Comparison of ENCODE assay signal across 25 cellular contexts in the genomic region with DNA sequence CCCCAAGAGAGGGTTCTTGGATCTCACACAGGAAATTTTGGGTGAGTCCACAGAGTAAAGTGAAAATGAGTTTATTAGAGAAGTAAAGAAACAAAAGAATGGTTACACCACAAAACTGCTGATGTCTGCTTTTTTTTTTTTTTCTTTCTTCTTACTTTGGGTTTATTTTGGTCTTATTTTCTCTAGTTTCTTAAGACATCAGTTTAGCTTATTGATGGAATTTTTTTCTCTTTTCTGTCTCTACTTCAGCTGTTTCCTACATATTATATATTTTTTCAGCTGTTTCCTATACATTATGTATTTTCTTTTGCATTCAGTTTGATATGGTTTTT.
DNase-seq lines count a peak whose midpoint lies in the region; ATAC-seq, FAIRE-seq and TF ChIP-seq lines count a peak whose summit lies in the region.
"Had no signal": no experiment of that assay in that cellular context is flagged by ENCODE, and none has a peak within 500 bp of the region (broad histone marks: within the 10 kb centered on the region; RNA-seq: fewer than 3 reads in every experiment).

No MANE protein-coding gene starts in this region.

- H3K4me1 ChIP-seq in SK-N-SH (ENCODE audit: control insufficient read depth in 1 of 2, insufficient read depth in 2 of 2, low read depth in 1 of 2, low read length in 1 of 2) (peaks cover 2 to 23% of the 10 kb centered on the region in 2 experiments), SJSA1 (replicated peaks) (peaks cover 22% of the 10 kb centered on the region), foreskin keratinocyte (peaks cover 26% of the 10 kb centered on the region)
- H3K4me1 ChIP-seq: upper lobe of right lung had no signal

- TF ChIP-seq RAD21 in SK-N-SH (IDR thresholded peaks at IDR 0.05; ENCODE audit: low read length), result no peak

- no peak for FAIRE-seq in urothelium cell line (lab: Jason Lieb, UNC)
- FAIRE-seq: H1 had no signal

- ATAC-seq in SK-N-SH treated with all-trans-retinoic acid at 6 μM for 48 hours (no peak; the same call in 2 of the 3 replicates), foreskin keratinocyte (peak; percentile 19), HG03378 (IDR thresholded peaks at IDR 0.05; ENCODE audit: unreplicated experiment) (no peak)
- ATAC-seq: upper lobe of right lung had no signal

- H3K27me3 Mint-ChIP-seq in type B pancreatic cell, result no peaks in the 10 kb centered on the region
- H3K27me3 Mint-ChIP-seq: activated naive CD8-positive, alpha-beta T cell treated with anti-CD3 and anti-CD28 coated beads, Interleukin-2, amount 10 ng/mL, durations not matched to agents 7 days and 5 days; CD4-positive, alpha-beta memory T cell had no signal

- H3K4me1 Mint-ChIP-seq in type B pancreatic cell (ENCODE audit: unreplicated experiment), result peaks cover 16% of the 10 kb centered on the region

- H3K36me3 Mint-ChIP-seq in type B pancreatic cell, result peaks cover 41% of the 10 kb centered on the region

- POLR2A ChIA-PET in SK-N-SH (lab: Yijun Ruan, JAX), result no interaction called here

- no peaks in the 10 kb centered on the region for H4K20me1 ChIP-seq in SK-N-SH (ENCODE audit: insufficient read depth)

- H3K9ac ChIP-seq in SK-N-SH, result peak overlapping the region; percentile 36; the same call in 1 of the 2 replicates
- H3K9ac ChIP-seq: parathyroid adenoma had no signal

- peak overlapping the region; percentile 52 for H3K4me3 Mint-ChIP-seq in type B pancreatic cell
- H3K4me3 Mint-ChIP-seq: activated naive CD8-positive, alpha-beta T cell treated with anti-CD3 and anti-CD28 coated beads, Interleukin-2, amount 10 ng/mL, durations not matched to agents 7 days and 5 days; CD4-positive, alpha-beta memory T cell; nephron progenitor cell had no signal

- H3K79me2 ChIP-seq in SK-N-SH (ENCODE audit: insufficient read depth), result peaks cover 27% of the 10 kb centered on the region; the same call in 1 of the 2 replicates

- H3K27ac ChIP-seq in SK-N-SH (ENCODE audit: low read depth in 2 of 2, low read length in 1 of 2) (peak overlapping the region in 1 of 2 experiments; percentile 83; a peak in 3 of 4 replicates), SJSA1 (peak overlapping the region; percentile 48), foreskin keratinocyte (peak overlapping the region; percentile 19)
- H3K27ac ChIP-seq: 22Rv1, ascending aorta, parathyroid adenoma, RWPE1, upper lobe of right lung had no signal

- H2AFZ ChIP-seq in SK-N-SH (ENCODE audit: low read depth), result no peak overlapping the region
- H2AFZ ChIP-seq: parathyroid adenoma had no signal

- H3F3A ChIP-seq in SK-N-SH (replicated peaks; ENCODE audit: insufficient read depth), result peaks cover 32% of the 10 kb centered on the region

- H3K4me2 ChIP-seq in SK-N-SH, result peak overlapping the region; percentile 65

- H3K9me3 ChIP-seq in SK-N-SH, result no peaks in the 10 kb centered on the region
- no peaks in the 10 kb centered on the region for H3K9me3 ChIP-seq in SJSA1 (replicated peaks)
- H3K9me3 ChIP-seq: upper lobe of right lung had no signal

- H3K27me3 ChIP-seq in SK-N-SH (ENCODE audit: insufficient read depth) (no peaks in the 10 kb centered on the region), SJSA1 (replicated peaks) (no peaks in the 10 kb centered on the region), foreskin keratinocyte (no peaks in the 10 kb centered on the region)
- H3K27me3 ChIP-seq: ascending aorta, upper lobe of right lung had no signal

- peak overlapping the region in 1 of 2 experiments; percentile 19; a peak in 2 of 4 replicates for H3K4me3 ChIP-seq in SK-N-SH (ENCODE audit: low read depth in 2 of 2, low read length in 1 of 2)
- no peak overlapping the region for H3K4me3 ChIP-seq in SJSA1
- H3K4me3 ChIP-seq: ascending aorta, upper lobe of right lung had no signal

- TF ChIP-seq CTCF in SK-N-SH (IDR thresholded peaks at IDR 0.05), result no peak
- no peak for TF ChIP-seq CTCF in foreskin keratinocyte (conservative IDR thresholded peaks at IDR 0.05)
- TF ChIP-seq CTCF in type B pancreatic cell (conservative IDR thresholded peaks at IDR 0.05), result no peak

- H3K9me3 Mint-ChIP-seq in type B pancreatic cell, result peaks cover 10% of the 10 kb centered on the region
- H3K9me3 Mint-ChIP-seq: activated naive CD8-positive, alpha-beta T cell treated with anti-CD3 and anti-CD28 coated beads, Interleukin-2, amount 10 ng/mL, durations not matched to agents 7 days and 5 days; CD4-positive, alpha-beta memory T cell had no signal

- DNase-seq in SK-N-SH (no peak), SJSA1 (ENCODE audit: low read depth in 1 of 2, low spot score in 2 of 2) (no peak), foreskin keratinocyte (no peak), type B pancreatic cell (ENCODE audit: extremely low spot score, unreplicated experiment) (no peak), KBM-7 (no peak), urothelium cell line (ENCODE audit: low spot score) (no peak)
- DNase-seq: activated CD4-positive, alpha-beta T cell treated with anti-CD3 and anti-CD28 coated beads for 4 hours; activated effector memory CD4-positive, alpha-beta T cell treated with Interleukin-2 at 50 U/mL for 16 hours; activated naive CD8-positive, alpha-beta T cell treated with anti-CD3 and anti-CD28 coated beads, Interleukin-2, amount 10 ng/mL, durations not matched to agents 7 days and 5 days; CD4-positive, alpha-beta memory T cell; central memory CD4-positive, alpha-beta T cell; KG1; NCI-H1436 treated with DMSO at 0.1 percent for 48 hours; NCI-H774; nephron progenitor cell; stimulated activated CD4-positive, alpha-beta T cell treated with anti-CD3 and anti-CD28 coated beads, Interleukin-12 subunit alpha, Interleukin-12 subunit beta, amount 100 ng/mL, for 4 hours; stimulated activated CD4-positive, alpha-beta T cell treated with anti-CD3 and anti-CD28 coated beads, Interleukin-4, amount 100 ng/mL, for 1 hour; upper lobe of right lung had no signal

- H3K27ac Mint-ChIP-seq in type B pancreatic cell, result peak overlapping the region; percentile 97
- H3K27ac Mint-ChIP-seq: activated naive CD8-positive, alpha-beta T cell treated with anti-CD3 and anti-CD28 coated beads, Interleukin-2, amount 10 ng/mL, durations not matched to agents 7 days and 5 days; nephron progenitor cell had no signal

- no peaks in the 10 kb centered on the region for H3K9me2 ChIP-seq in SK-N-SH

- no peak for TF ChIP-seq EP300 in SK-N-SH (IDR thresholded peaks at IDR 0.05; ENCODE audit: borderline replicate concordance in 1 of 2, low read depth in 1 of 2, low read length in 1 of 2)

- in situ Hi-C loops in KBM-7 (cut with MboI; ENCODE audit: low pct_unique_long_range_greater_than_20kb, low sequenced_read_pairs), result no loop called here

- no peaks in the 10 kb centered on the region for H3K36me3 ChIP-seq in SK-N-SH (replicated peaks in 1 of 2; ENCODE audit: control insufficient read depth in 1 of 2, insufficient read depth in 2 of 2, low read length in 1 of 2)
- no peaks in the 10 kb centered on the region for H3K36me3 ChIP-seq in SJSA1
- H3K36me3 ChIP-seq: upper lobe of right lung had no signal

- CTCF ChIA-PET in SK-N-SH (lab: Yijun Ruan, JAX), result interaction anchor here (0.9 kb wide), 1 partner anchor 14 kb away, joined by 3 read pairs; no protein-coding TSS in a partner anchor

TF ChIP-seq in SK-N-SH, 30 proteins besides CTCF, POLR2A, EP300 and RAD21 (continues in another document):
- TF ChIP-seq SMC3 (IDR thresholded peaks at IDR 0.05; ENCODE audit: low read depth, low read length) (no peak), RFX5 (IDR thresholded peaks at IDR 0.05; ENCODE audit: low read length) (no peak), USF2 (IDR thresholded peaks at IDR 0.05; ENCODE audit: borderline replicate concordance, low read depth, low read length) (no peak), ELF1 (IDR thresholded peaks at IDR 0.05) (no peak), FOSL2 (IDR thresholded peaks at IDR 0.05; ENCODE audit: borderline replicate concordance, low read depth) (no peak), SIN3A (IDR thresholded peaks at IDR 0.05; ENCODE audit: borderline replicate concordance, low read depth, low read length) (no peak), USF1 (IDR thresholded peaks at IDR 0.05; ENCODE audit: borderline replicate concordance, low read depth) (no peak)

TF ChIP-seq in SK-N-SH treated with all-trans-retinoic acid at 6 μM for 48 hours, 23 proteins besides CTCF, POLR2A, EP300 and RAD21 (continues in another document):
- TF ChIP-seq ISL1 (CRISPR knock-in tag; IDR thresholded peaks at IDR 0.05) (no peak), CSRNP3 (CRISPR knock-in tag; IDR thresholded peaks at IDR 0.05) (no peak), ZNF70 (CRISPR knock-in tag; IDR thresholded peaks at IDR 0.05) (no peak)
- TF ChIP-seq, protein P1, sequence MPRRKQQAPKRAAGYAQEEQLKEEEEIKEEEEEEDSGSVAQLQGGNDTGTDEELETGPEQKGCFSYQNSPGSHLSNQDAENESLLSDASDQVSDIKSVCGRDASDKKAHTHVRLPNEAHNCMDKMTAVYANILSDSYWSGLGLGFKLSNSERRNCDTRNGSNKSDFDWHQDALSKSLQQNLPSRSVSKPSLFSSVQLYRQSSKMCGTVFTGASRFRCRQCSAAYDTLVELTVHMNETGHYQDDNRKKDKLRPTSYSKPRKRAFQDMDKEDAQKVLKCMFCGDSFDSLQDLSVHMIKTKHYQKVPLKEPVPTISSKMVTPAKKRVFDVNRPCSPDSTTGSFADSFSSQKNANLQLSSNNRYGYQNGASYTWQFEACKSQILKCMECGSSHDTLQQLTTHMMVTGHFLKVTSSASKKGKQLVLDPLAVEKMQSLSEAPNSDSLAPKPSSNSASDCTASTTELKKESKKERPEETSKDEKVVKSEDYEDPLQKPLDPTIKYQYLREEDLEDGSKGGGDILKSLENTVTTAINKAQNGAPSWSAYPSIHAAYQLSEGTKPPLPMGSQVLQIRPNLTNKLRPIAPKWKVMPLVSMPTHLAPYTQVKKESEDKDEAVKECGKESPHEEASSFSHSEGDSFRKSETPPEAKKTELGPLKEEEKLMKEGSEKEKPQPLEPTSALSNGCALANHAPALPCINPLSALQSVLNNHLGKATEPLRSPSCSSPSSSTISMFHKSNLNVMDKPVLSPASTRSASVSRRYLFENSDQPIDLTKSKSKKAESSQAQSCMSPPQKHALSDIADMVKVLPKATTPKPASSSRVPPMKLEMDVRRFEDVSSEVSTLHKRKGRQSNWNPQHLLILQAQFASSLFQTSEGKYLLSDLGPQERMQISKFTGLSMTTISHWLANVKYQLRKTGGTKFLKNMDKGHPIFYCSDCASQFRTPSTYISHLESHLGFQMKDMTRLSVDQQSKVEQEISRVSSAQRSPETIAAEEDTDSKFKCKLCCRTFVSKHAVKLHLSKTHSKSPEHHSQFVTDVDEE (CRISPR knock-in tag; IDR thresholded peaks at IDR 0.05), result no peak
